8 cellular contexts compared by ENCODE assay signal in the genomic region with DNA sequence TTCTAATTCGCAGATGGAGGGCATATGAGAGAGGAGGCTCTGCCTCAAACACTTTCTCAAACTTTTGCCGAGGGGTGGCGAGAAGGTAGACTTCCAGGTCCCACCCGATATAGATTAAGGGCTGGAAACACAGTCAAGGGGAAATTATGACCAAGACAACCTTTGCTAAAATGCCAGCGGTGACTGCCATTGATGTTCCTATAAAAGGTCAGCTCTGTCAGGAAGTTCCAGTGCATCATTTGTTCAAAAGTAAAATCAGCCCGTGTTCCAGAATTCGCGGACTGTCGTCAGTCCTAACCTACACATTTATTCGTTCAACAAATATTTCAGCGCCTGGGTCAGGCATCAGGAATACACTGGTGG. TPM values are rescaled to one million over a fixed set of nuclear protein-coding genes. Genes with fewer than 3 reads are reported as not detected.
DNase-seq lines count a peak whose midpoint lies in the region; ATAC-seq and TF ChIP-seq lines count a peak whose summit lies in the region.

No MANE protein-coding gene starts in this region.

- peaks cover 0 to 16% of the 10 kb centered on the region in 2 donors for H3K36me3 Mint-ChIP-seq in naive B cell

- H3K9me3 ChIP-seq in NT2/D1 (ENCODE audit: insufficient read depth, low read length), result no peaks in the 10 kb centered on the region

- no peaks in the 10 kb centered on the region for H3K4me1 ChIP-seq in NT2/D1 (ENCODE audit: insufficient read depth, insufficient read length)

- DNase-seq in GM12864 (ENCODE audit: low read depth) (no peak), NT2/D1 (ENCODE audit: low read depth, low spot score) (no peak), coronary artery (ENCODE audit: low spot score) (no peak), naive B cell (no peak), HCEC 1CT (no peak), activated gamma-delta T cell treated with Interleukin-2 at 50 U/mL for 16 hours (no peak), NCI-H1930 (lab: John Stamatoyannopoulos, UW) (no peak), SW 1271 (lab: John Stamatoyannopoulos, UW) (no peak)

- H3K27ac ChIP-seq in coronary artery, result peak overlapping the region; percentile 97 to 98

- peak overlapping the region; percentile 95 for H3K9ac ChIP-seq in NT2/D1 (ENCODE audit: insufficient read length, low read depth)

- H3K9me3 Mint-ChIP-seq in naive B cell, result no peaks in the 10 kb centered on the region

- H3K4me3 ChIP-seq in GM12864 (ENCODE audit: low read depth, low read length) (peak overlapping the region; percentile 100), NT2/D1 (ENCODE audit: insufficient read length, low read depth) (peak overlapping the region; percentile 91), coronary artery (peak overlapping the region; percentile 92)

- H3K4me3 Mint-ChIP-seq in naive B cell, result peak overlapping the region; percentile 90 to 100 (median 98)

- TF ChIP-seq CTCF in GM12864 (IDR thresholded peaks at IDR 0.05; ENCODE audit: low read depth, low read length, missing control alignments), result no peak
- TF ChIP-seq CTCF in coronary artery (IDR thresholded peaks at IDR 0.05), result no peak

- no peaks in the 10 kb centered on the region for H3K27me3 ChIP-seq in NT2/D1 (ENCODE audit: insufficient read depth, insufficient read length)

- no peak for ATAC-seq in naive B cell (ENCODE audit: low read depth in 2 of 2)

- H3K36me3 ChIP-seq in NT2/D1 (ENCODE audit: insufficient read depth, insufficient read length, low read length), result peaks cover 22% of the 10 kb centered on the region

- H3K4me1 Mint-ChIP-seq in naive B cell, result peaks cover 52 to 69% (median 58%) of the 10 kb centered on the region in 3 donors

- H3K27me3 Mint-ChIP-seq in naive B cell, result no peaks in the 10 kb centered on the region

- H3K27ac Mint-ChIP-seq in naive B cell, result peak overlapping the region; percentile 94 to 99 (median 98)

RNA-seq across cellular contexts. Expression of a gene that starts 0.8 kb away (rescaled TPM):
- polyA plus RNA-seq in naive B cell (ENCODE audit: low read depth in 6 of 6), result 100 to 1,000 TPM; 100 to 157 (median 128) TPM
